In the genomic region with DNA sequence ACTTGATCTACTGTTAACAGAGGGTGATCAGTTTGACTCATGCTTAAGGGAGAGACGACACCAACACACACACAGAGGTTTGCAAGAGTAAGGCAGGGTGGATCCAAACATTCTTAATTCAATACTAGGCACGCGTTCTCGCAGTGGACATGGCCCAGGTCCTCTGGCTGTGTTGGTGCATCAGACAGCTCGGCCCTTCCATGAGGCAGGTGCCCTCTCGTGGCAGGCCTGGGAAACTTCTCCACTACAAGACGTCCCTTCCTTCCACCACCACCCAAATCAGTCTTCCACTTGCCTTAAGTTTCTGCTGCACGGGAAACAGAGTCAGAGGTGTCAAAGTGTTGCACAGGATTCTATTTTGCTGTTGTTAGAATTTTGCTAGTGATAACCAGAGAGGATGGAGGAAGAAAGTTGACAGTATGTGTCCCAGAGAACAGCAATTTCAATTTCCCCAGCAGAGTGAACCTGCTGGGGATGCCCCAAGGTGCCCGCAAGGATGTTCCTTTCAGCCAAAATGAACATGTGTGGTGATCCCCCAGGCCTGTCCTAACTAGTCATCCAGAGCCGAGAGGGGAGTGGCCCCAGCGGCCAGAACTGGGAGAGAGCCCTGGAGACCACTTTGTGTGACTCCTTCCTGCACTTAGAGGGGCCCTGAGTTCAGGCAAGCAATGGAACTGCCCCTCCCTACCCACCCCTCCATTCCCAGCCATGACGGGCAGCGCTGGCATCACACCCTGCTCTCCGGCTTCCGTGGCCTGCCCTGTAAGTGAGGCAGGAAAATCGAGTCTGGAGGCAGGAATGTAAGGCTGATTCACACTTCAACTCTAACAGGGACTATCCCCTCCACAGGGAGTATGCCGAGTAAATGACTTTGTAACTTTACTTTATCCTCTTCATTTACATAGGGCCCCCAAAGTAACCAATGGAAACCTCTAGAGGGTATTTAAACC, we compare ENCODE assay signal across 8 cellular contexts.
DNase-seq lines count a peak whose midpoint lies in the region; ATAC-seq lines count a peak whose summit lies in the region.

No MANE protein-coding gene starts in this region.

- peak; percentile 68 for DNase-seq in COR-L47 (lab: John Stamatoyannopoulos, UW)
- peak; percentile 49 for DNase-seq in NCI-H2227 (lab: John Stamatoyannopoulos, UW; ENCODE audit: unreplicated experiment)
- peak; percentile 36 to 44 for DNase-seq in activated CD4-positive, alpha-beta T cell treated with anti-CD3 and anti-CD28 coated beads, Interleukin-2, amount 50 U/mL, for 4 hours
- peak; percentile 6 for DNase-seq in effector CD8-positive, alpha-beta T cell (lab: John Stamatoyannopoulos, UW)
- DNase-seq in memory B cell (ENCODE audit: low spot score in 2 of 2), result peak; percentile 39 to 59
- peak; percentile 20 to 29 for DNase-seq in stimulated activated CD8-positive, alpha-beta memory T cell treated with anti-CD3 and anti-CD28 coated beads, Interleukin-2, amount 100 ng/mL, for 48 hours (ENCODE audit: low read depth in 2 of 2)
- no peak for DNase-seq in DMS79 treated with DMSO at 0.1 percent for 48 hours (lab: John Stamatoyannopoulos, UW)

- peaks cover 16% of the 10 kb centered on the region for H3K4me1 Mint-ChIP-seq in memory B cell

- H3K27me3 Mint-ChIP-seq in memory B cell, result no peaks in the 10 kb centered on the region

- H3K9me3 Mint-ChIP-seq in memory B cell, result peaks cover 5% of the 10 kb centered on the region

- H3K36me3 Mint-ChIP-seq in memory B cell, result peaks cover 21% of the 10 kb centered on the region

- peak overlapping the region; percentile 48 for H3K27ac Mint-ChIP-seq in memory B cell

- peak overlapping the region; percentile 6 for H3K4me3 Mint-ChIP-seq in memory B cell

- ATAC-seq in GM21526 (IDR thresholded peaks at IDR 0.05; ENCODE audit: low FRiP score, unreplicated experiment) (peak; percentile 59), memory B cell (ENCODE audit: low read depth) (peak; percentile 75)
